In genomic region chr5:178324481-178325310, GRCh38 we compare ENCODE assay signal across 14 cellular contexts.
A peak's percentile ranks its signal among the peaks of the same experiment; 100 is the strongest.
DNase-seq lines count a peak whose midpoint lies in the region; ATAC-seq and TF ChIP-seq lines count a peak whose summit lies in the region.
"Had no signal": no experiment of that assay in that cellular context is flagged by ENCODE, and none has a peak within 500 bp of the region (broad histone marks: within the 10 kb centered on the region; RNA-seq: fewer than 3 reads in every experiment).

No MANE protein-coding gene starts in this region.

- H3K9me3 ChIP-seq in sigmoid colon = no peaks in the 10 kb centered on the region
- H3K9me3 ChIP-seq in OCI-LY7 (ENCODE audit: low read length) = no peaks in the 10 kb centered on the region
- H3K9me3 ChIP-seq: pancreas, upper lobe of left lung had no signal

- H4K20me1 ChIP-seq in OCI-LY7 (ENCODE audit: insufficient read depth, low read length) = no peaks in the 10 kb centered on the region

- H3K36me3 ChIP-seq in sigmoid colon (no peaks in the 10 kb centered on the region), OCI-LY7 (ENCODE audit: insufficient read depth, low read length) (no peaks in the 10 kb centered on the region)
- H3K36me3 ChIP-seq: pancreas, upper lobe of left lung had no signal

- H3K4me1 Mint-ChIP-seq in IgD-negative memory B cell (peaks cover 16 to 18% (median 16%) of the 10 kb centered on the region in 3 donors), T-cell (no peaks in the 10 kb centered on the region)

- no TSS peak for BruUV-seq in OCI-LY7 (replicated peaks; lab: Mats Ljungman, UMichigan)

- ATAC-seq in GM21737 (IDR thresholded peaks at IDR 0.05; ENCODE audit: unreplicated experiment) (peak; percentile 71), T-cell (replicated peaks in 1 of 4) (no peak)
- ATAC-seq: pancreas had no signal

- H3K36me3 Mint-ChIP-seq in IgD-negative memory B cell = no peaks in the 10 kb centered on the region
- no peaks in the 10 kb centered on the region for H3K36me3 Mint-ChIP-seq in T-cell

- H3K4me3 Mint-ChIP-seq in IgD-negative memory B cell (peak overlapping the region; percentile 33 to 94 (median 70)), T-cell (no peak overlapping the region)

- TF ChIP-seq POLR2A in sigmoid colon (IDR thresholded peaks at IDR 0.05) = no peak

- TF ChIP-seq CTCF in sigmoid colon (IDR thresholded peaks at IDR 0.05) (no peak), OCI-LY7 (conservative IDR thresholded peaks at IDR 0.05; ENCODE audit: low read length) (no peak)

- 82% methylated on average over 31 of the region's 31 CpGs for WGBS in sigmoid colon, 2 donors

- no peaks in the 10 kb centered on the region for H3K79me2 ChIP-seq in OCI-LY7 (ENCODE audit: insufficient read depth, low read depth, low read length)

- H3K4me3 ChIP-seq in sigmoid colon (no peak overlapping the region), OCI-LY7 (ENCODE audit: low read depth, low read length, poor library complexity, severe bottlenecking) (no peak overlapping the region)
- H3K4me3 ChIP-seq: pancreas, upper lobe of left lung had no signal

- TF ChIP-seq EP300 in sigmoid colon (IDR thresholded peaks at IDR 0.05) = no peak

- H3K4me2 ChIP-seq in OCI-LY7 (ENCODE audit: low read length) = no peak overlapping the region

- no peaks in the 10 kb centered on the region for H3K9me2 ChIP-seq in OCI-LY7 (ENCODE audit: insufficient read depth, low read length)

- H3K4me1 ChIP-seq in sigmoid colon = peaks cover 0 to 14% (median 3%) of the 10 kb centered on the region in 4 donors
- no peaks in the 10 kb centered on the region for H3K4me1 ChIP-seq in OCI-LY7 (ENCODE audit: insufficient read depth, low read length, poor library complexity, severe bottlenecking)
- H3K4me1 ChIP-seq: pancreas had no signal

- CTCF ChIA-PET in T-cell (lab: Charles Lee) = interaction anchor here in 1 of 2 donors (0.7 kb wide), 1 partner anchor 11 kb away, joined by 3 read pairs; no protein-coding TSS in a partner anchor
- CTCF ChIA-PET in OCI-LY7 (lab: Charles Lee; ENCODE audit: unreplicated experiment) = no interaction called here

- no peak overlapping the region for H2AFZ ChIP-seq in OCI-LY7 (ENCODE audit: low read length)

- H3K9me3 Mint-ChIP-seq in IgD-negative memory B cell = no peaks in the 10 kb centered on the region
- no peaks in the 10 kb centered on the region for H3K9me3 Mint-ChIP-seq in T-cell

- H3K27me3 ChIP-seq in sigmoid colon = no peaks in the 10 kb centered on the region
- H3K27me3 ChIP-seq: pancreas, upper lobe of left lung had no signal

- H3K27ac ChIP-seq in sigmoid colon = no peak overlapping the region
- no peak overlapping the region for H3K27ac ChIP-seq in OCI-LY7 (ENCODE audit: low read depth, low read length, poor library complexity, severe bottlenecking)
- H3K27ac ChIP-seq: pancreas had no signal

- H3K27ac Mint-ChIP-seq in IgD-negative memory B cell (no peak overlapping the region), T-cell (no peak overlapping the region)

- DNase-seq in NCI-H345 treated with DMSO at 0.1 percent for 48 hours (lab: John Stamatoyannopoulos, UW; ENCODE audit: unreplicated experiment) (peak; percentile 23), NCI-H345 (lab: John Stamatoyannopoulos, UW) (no peak), sigmoid colon (peak; percentile 57), T-cell (no peak), NCI-H2171 (lab: John Stamatoyannopoulos, UW) (no peak), OCI-LY7 (ENCODE audit: low spot score) (no peak)
- DNase-seq: HCEC 1CT, KBM-7, NCI-H748 treated with DMSO at 0.1 percent for 48 hours, T1000, upper lobe of left lung had no signal

- POLR2A ChIA-PET in T-cell (lab: Charles Lee) (no interaction called here), OCI-LY7 (lab: Charles Lee) (no interaction called here)

- intact Hi-C loops in sigmoid colon (cut with DNase I) (no loop called here), OCI-LY7 (cut with micrococcal nuclease; ENCODE audit: unreplicated experiment) (no loop called here)

- H3K27me3 Mint-ChIP-seq in IgD-negative memory B cell = peaks cover 4% of the 10 kb centered on the region
- peaks cover 0 to 6% of the 10 kb centered on the region in 2 donors for H3K27me3 Mint-ChIP-seq in T-cell

Comparison
In these comparisons a context has a peak if more than half of its experiments do, and no peak if none do; other contexts are left out.
1. DNase-seq: peak in NCI-H345 treated with DMSO at 0.1 percent for 48 hours (single experiment) and sigmoid colon (single experiment); none in NCI-H345 (single experiment), T-cell (0 of 34), NCI-H2171 (single experiment) and OCI-LY7 (single experiment).
2. H3K4me3 Mint-ChIP-seq: peak in IgD-negative memory B cell (4 of 4); none in T-cell (0 of 3).